14 cellular contexts compared by ENCODE assay signal in genomic region chr9:107584186-107584585, GRCh38.
DNase-seq lines count a peak whose midpoint lies in the region; ATAC-seq and TF ChIP-seq lines count a peak whose summit lies in the region.
"Had no signal": no experiment of that assay in that cellular context is flagged by ENCODE, and none has a peak within 500 bp of the region (broad histone marks: within the 10 kb centered on the region; RNA-seq: fewer than 3 reads in every experiment).

No MANE protein-coding gene starts in this region.

- H3K4me3 Mint-ChIP-seq in activated naive CD4-positive, alpha-beta T cell treated with anti-CD3 and anti-CD28 coated beads, Interleukin-2, amount 10 ng/mL, durations not matched to agents 7 days and 5 days = no peak overlapping the region
- H3K4me3 Mint-ChIP-seq: CD14-positive monocyte had no signal

- H3K4me3 ChIP-seq in NB4 (ENCODE audit: low read depth, low read length) (no peak overlapping the region), osteoblast (ENCODE audit: insufficient read depth, low read length) (no peak overlapping the region)

- H3K36me3 ChIP-seq in osteoblast (ENCODE audit: insufficient read depth, low read length) = no peaks in the 10 kb centered on the region

- POLR2A ChIA-PET in RWPE1 (lab: Yijun Ruan, JAX; ENCODE audit: low non-redundant PET) = interaction anchor here (0.5 kb wide), 1 partner anchor 860 kb away, joined by 3 read pairs; no protein-coding TSS in a partner anchor

- TF ChIP-seq CTCF in NB4 (IDR thresholded peaks at IDR 0.05; ENCODE audit: low read depth, low read length) = no peak
- no peak for TF ChIP-seq CTCF in osteoblast (IDR thresholded peaks at IDR 0.05; ENCODE audit: extremely low read depth, low read depth, low read length)
- no peak for TF ChIP-seq CTCF in RWPE1 (conservative IDR thresholded peaks at IDR 0.05; ENCODE audit: low read depth)

- H3K4me2 ChIP-seq in osteoblast (ENCODE audit: insufficient read depth, low read length) = no peak overlapping the region

- no peaks in the 10 kb centered on the region for H3K79me2 ChIP-seq in osteoblast (ENCODE audit: insufficient read depth, low read length)

- H3K4me1 ChIP-seq in osteoblast (ENCODE audit: insufficient read depth, low read length) = no peaks in the 10 kb centered on the region

- peak; percentile 43 for ATAC-seq in GM19463 (IDR thresholded peaks at IDR 0.05; ENCODE audit: unreplicated experiment)

- peak; percentile 54 for DNase-seq in NB4 (ENCODE audit: low read depth)
- peak; percentile 22 for DNase-seq in glomerular visceral epithelial cell (ENCODE audit: extremely low spot score)
- DNase-seq in osteoblast (ENCODE audit: insufficient read length, low spot score, missing footprints) = peak; percentile 74
- no peak for DNase-seq in dermis blood vessel endothelial cell
- DNase-seq in activated naive CD4-positive, alpha-beta T cell treated with anti-CD3 and anti-CD28 coated beads, Interleukin-2, amount 10 ng/mL, durations not matched to agents 7 days and 5 days = no peak
- no peak for DNase-seq in RWPE1 (ENCODE audit: low spot score)
- DNase-seq: COR-L47, KG1, NCI-H1930, NCI-H2171 treated with DMSO at 0.1 percent for 48 hours, NCI-H510A, NCI-H82 had no signal

- no peaks in the 10 kb centered on the region for H3K4me1 Mint-ChIP-seq in activated naive CD4-positive, alpha-beta T cell treated with anti-CD3 and anti-CD28 coated beads, Interleukin-2, amount 10 ng/mL, durations not matched to agents 7 days and 5 days

- H3K27ac ChIP-seq in osteoblast (ENCODE audit: low read depth, low read length) = no peak overlapping the region
- no peak overlapping the region for H3K27ac ChIP-seq in RWPE1

- H3K27me3 ChIP-seq in osteoblast (ENCODE audit: insufficient read depth, low read length) = no peaks in the 10 kb centered on the region

- no peak overlapping the region for H2AFZ ChIP-seq in osteoblast (ENCODE audit: low read length)

- no peaks in the 10 kb centered on the region for H3K36me3 Mint-ChIP-seq in activated naive CD4-positive, alpha-beta T cell treated with anti-CD3 and anti-CD28 coated beads, Interleukin-2, amount 10 ng/mL, durations not matched to agents 7 days and 5 days
- H3K36me3 Mint-ChIP-seq: CD14-positive monocyte had no signal

- no peak overlapping the region for H3K27ac Mint-ChIP-seq in activated naive CD4-positive, alpha-beta T cell treated with anti-CD3 and anti-CD28 coated beads, Interleukin-2, amount 10 ng/mL, durations not matched to agents 7 days and 5 days
- H3K27ac Mint-ChIP-seq: CD14-positive monocyte had no signal

- CTCF ChIA-PET in activated naive CD4-positive, alpha-beta T cell treated with anti-CD3 and anti-CD28 coated beads, Interleukin-2, amount 10 ng/mL, durations not matched to agents 7 days and 5 days (lab: Charles Lee) = no interaction called here
- CTCF ChIA-PET in RWPE1 (lab: Yijun Ruan, JAX) = no interaction called here

- no peaks in the 10 kb centered on the region for H3K27me3 Mint-ChIP-seq in activated naive CD4-positive, alpha-beta T cell treated with anti-CD3 and anti-CD28 coated beads, Interleukin-2, amount 10 ng/mL, durations not matched to agents 7 days and 5 days

- no peak for TF ChIP-seq POLR2A in NB4 (IDR thresholded peaks at IDR 0.05; ENCODE audit: extremely low read depth, insufficient read length)

- no peaks in the 10 kb centered on the region for H4K20me1 ChIP-seq in osteoblast (ENCODE audit: insufficient read depth, low read length)

- H3K9me3 Mint-ChIP-seq in activated naive CD4-positive, alpha-beta T cell treated with anti-CD3 and anti-CD28 coated beads, Interleukin-2, amount 10 ng/mL, durations not matched to agents 7 days and 5 days = no peaks in the 10 kb centered on the region
- H3K9me3 Mint-ChIP-seq: CD14-positive monocyte had no signal

- H3K9me3 ChIP-seq in osteoblast (ENCODE audit: low read depth, low read length) = no peaks in the 10 kb centered on the region

Comparison
In these comparisons a context has a peak if more than half of its experiments do, and no peak if none do; other contexts are left out.
1. DNase-seq: peak in NB4 (single experiment), glomerular visceral epithelial cell (single experiment) and osteoblast (single experiment); none in dermis blood vessel endothelial cell (single experiment), activated naive CD4-positive, alpha-beta T cell treated with anti-CD3 and anti-CD28 coated beads, Interleukin-2, amount 10 ng/mL, durations not matched to agents 7 days and 5 days (single experiment) and RWPE1 (single experiment).